In the genomic region with DNA sequence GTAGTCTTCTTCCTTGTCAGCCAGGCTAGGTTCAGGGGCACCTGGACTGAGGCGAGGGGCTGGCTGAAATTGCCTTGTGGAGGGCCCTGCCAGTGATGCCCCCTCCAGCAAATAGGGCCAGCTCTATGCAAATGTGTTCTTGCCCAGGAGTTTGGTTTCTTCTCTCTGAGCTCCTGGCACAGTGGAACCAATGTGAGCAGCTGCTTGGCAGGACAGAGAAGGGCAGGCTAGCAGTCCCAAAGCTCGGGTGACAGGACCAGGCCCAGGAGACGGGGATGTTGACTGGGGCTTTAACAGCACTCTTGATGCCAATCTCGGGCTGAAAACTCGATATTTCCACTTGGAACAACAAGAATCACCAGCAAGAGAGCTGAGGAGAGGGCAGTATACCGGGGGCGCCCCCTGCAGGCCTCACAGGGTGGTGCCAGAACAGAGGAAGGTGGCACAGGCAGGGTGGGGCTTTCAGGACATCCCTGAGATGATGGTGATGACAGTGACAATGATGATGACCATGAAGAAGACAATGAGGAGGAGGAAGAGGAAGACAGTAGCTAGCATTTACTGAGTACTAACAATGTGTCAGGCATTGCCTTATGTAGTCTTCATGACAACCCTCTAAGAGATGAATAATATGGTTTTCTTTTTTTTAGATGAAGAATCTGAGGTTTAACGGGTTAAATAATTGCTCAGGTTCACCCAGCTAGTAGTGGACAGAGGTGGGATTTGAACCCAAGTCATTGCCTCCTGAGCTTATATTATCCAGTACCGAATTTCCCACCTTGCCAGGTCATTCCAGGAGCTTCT, we compare ENCODE assay signal across 8 cellular contexts. TPM values are rescaled to one million over a fixed set of nuclear protein-coding genes. Genes with fewer than 3 reads are reported as not detected.
DNase-seq lines count a peak whose midpoint lies in the region; ATAC-seq lines count a peak whose summit lies in the region.

No MANE protein-coding gene starts in this region.

- H3K36me3 ChIP-seq in SJCRH30 = no peaks in the 10 kb centered on the region

- H3K9me3 Mint-ChIP-seq in activated naive CD8-positive, alpha-beta T cell treated with anti-CD3 and anti-CD28 coated beads for 36 hours = no peaks in the 10 kb centered on the region

- no peak overlapping the region for H3K27ac Mint-ChIP-seq in activated naive CD8-positive, alpha-beta T cell treated with anti-CD3 and anti-CD28 coated beads for 36 hours

- ATAC-seq in HG03196 (IDR thresholded peaks at IDR 0.05; ENCODE audit: unreplicated experiment) (peak; percentile 47), HG02870 (IDR thresholded peaks at IDR 0.05; ENCODE audit: unreplicated experiment) (no peak)

- no peak overlapping the region for H3K4me3 Mint-ChIP-seq in activated naive CD8-positive, alpha-beta T cell treated with anti-CD3 and anti-CD28 coated beads for 36 hours

- H3K4me3 ChIP-seq in SJCRH30 = no peak overlapping the region

- H3K27me3 ChIP-seq in SJCRH30 = 0 out of 2 replicates have a peak, but pooled peaks cover 5% of the 10 kb centered on the region

- peak; percentile 35 for DNase-seq in activated T-cell treated with anti-CD3 and anti-CD28 coated beads for 1 hour (ENCODE audit: low read depth)
- no peak for DNase-seq in activated T-cell treated with anti-CD3 and anti-CD28 coated beads for 4 hours
- peak; percentile 42 to 72 for DNase-seq in SJCRH30
- DNase-seq in activated naive CD8-positive, alpha-beta T cell treated with anti-CD3 and anti-CD28 coated beads for 36 hours = peak; percentile 74
- peak; percentile 70 for DNase-seq in iPS-NIHi11 (ENCODE audit: low spot score)
- peak; percentile 66 to 72 for DNase-seq in stimulated activated CD4-positive, alpha-beta T cell treated with anti-CD3 and anti-CD28 coated beads, Interleukin-2, amount 100 ng/mL, for 24 hours

- H3K27me3 Mint-ChIP-seq in activated naive CD8-positive, alpha-beta T cell treated with anti-CD3 and anti-CD28 coated beads for 36 hours = peaks cover 50% of the 10 kb centered on the region

- no peak overlapping the region for H3K27ac ChIP-seq in SJCRH30

- no peaks in the 10 kb centered on the region; the same call in 1 of the 2 replicates for H3K4me1 ChIP-seq in SJCRH30

- no peaks in the 10 kb centered on the region for H3K9me3 ChIP-seq in SJCRH30 (replicated peaks)

- H3K4me1 Mint-ChIP-seq in activated naive CD8-positive, alpha-beta T cell treated with anti-CD3 and anti-CD28 coated beads for 36 hours = peaks cover 16% of the 10 kb centered on the region

- no peaks in the 10 kb centered on the region for H3K36me3 Mint-ChIP-seq in activated naive CD8-positive, alpha-beta T cell treated with anti-CD3 and anti-CD28 coated beads for 36 hours

RNA-seq across cellular contexts. Expression of a gene that starts 2.7 kb away (rescaled TPM):
- total RNA-seq in SJCRH30 (2014; rRNA removed; shearing (Covaris generic)) = not detected in 2 replicates
- total RNA-seq in activated naive CD8-positive, alpha-beta T cell treated with anti-CD3 and anti-CD28 coated beads for 36 hours = under 1 TPM in 1 of 2 experiments, not detected in 1; 0.04 TPM

RNA-seq across cellular contexts. Expression of a gene that starts 8.6 kb away (rescaled TPM):
- total RNA-seq in SJCRH30 (2014; rRNA removed; shearing (Covaris generic)) = 0.14 TPM in 1 of 2 replicates, not detected in the other
- not detected for total RNA-seq in activated naive CD8-positive, alpha-beta T cell treated with anti-CD3 and anti-CD28 coated beads for 36 hours

RNA-seq across cellular contexts. Expression of a gene that starts 19.8 kb away (rescaled TPM):
- total RNA-seq in SJCRH30 (2014; rRNA removed; shearing (Covaris generic)) = 5.4 and 6.8 TPM in 2 replicates
- total RNA-seq in activated naive CD8-positive, alpha-beta T cell treated with anti-CD3 and anti-CD28 coated beads for 36 hours = 10 to 100 TPM; 38.0 to 39.0 TPM

RNA-seq across cellular contexts. Expression of a gene that starts 37.0 kb away (rescaled TPM):
- total RNA-seq in SJCRH30 (2014; rRNA removed; shearing (Covaris generic)) = 40.2 and 44.2 TPM in 2 replicates
- total RNA-seq in activated naive CD8-positive, alpha-beta T cell treated with anti-CD3 and anti-CD28 coated beads for 36 hours = not detected

RNA-seq across cellular contexts. Expression of a gene that starts 46.8 kb away (rescaled TPM):
- 5.0 and 6.3 TPM in 2 replicates for total RNA-seq in SJCRH30 (2014; rRNA removed; shearing (Covaris generic))
- 1 to 10 TPM; 4.7 TPM for total RNA-seq in activated naive CD8-positive, alpha-beta T cell treated with anti-CD3 and anti-CD28 coated beads for 36 hours
